Comparison of ENCODE assay signal across 12 cellular contexts in genomic region chr1:95002657-95003432, GRCh38.
DNase-seq lines count a peak whose midpoint lies in the region; ATAC-seq and TF ChIP-seq lines count a peak whose summit lies in the region.
"Had no signal": no experiment of that assay in that cellular context is flagged by ENCODE, and none has a peak within 500 bp of the region (broad histone marks: within the 10 kb centered on the region; RNA-seq: fewer than 3 reads in every experiment).

No MANE protein-coding gene starts in this region.

- H2BK12ac ChIP-seq in H9 (ENCODE audit: insufficient read length, low read depth, low read length), result no peak overlapping the region

- TF ChIP-seq CTCF in adrenal gland (IDR thresholded peaks at IDR 0.05) (no peak), hepatocyte (IDR thresholded peaks at IDR 0.05; ENCODE audit: poor library complexity) (no peak), H9 (conservative IDR thresholded peaks at IDR 0.05) (no peak)

- no peak overlapping the region for H4K5ac ChIP-seq in H9 (ENCODE audit: insufficient read length, low read depth, low read length)

- H3K4me3 ChIP-seq in adrenal gland (no peak overlapping the region), hepatocyte (no peak overlapping the region), skeletal muscle satellite cell (ENCODE audit: low read length) (peak overlapping the region; percentile 38)

- H3K4me2 ChIP-seq in hepatocyte, result peak overlapping the region; percentile 21
- peak overlapping the region; percentile 70 for H3K4me2 ChIP-seq in skeletal muscle satellite cell (ENCODE audit: low read length)
- no peak overlapping the region for H3K4me2 ChIP-seq in H9 (ENCODE audit: insufficient read depth, insufficient read length, low read length)

- no peak overlapping the region for H2AFZ ChIP-seq in hepatocyte
- no peak overlapping the region for H2AFZ ChIP-seq in H9 (ENCODE audit: low read length)

- H3K18ac ChIP-seq in H9 (ENCODE audit: insufficient read length, low read depth, low read length), result no peak overlapping the region

- no peak overlapping the region for H4K91ac ChIP-seq in H9 (ENCODE audit: insufficient read length, low read depth, low read length)

- H3K27me3 ChIP-seq in adrenal gland (no peaks in the 10 kb centered on the region), hepatocyte (no peaks in the 10 kb centered on the region), skeletal muscle satellite cell (ENCODE audit: control insufficient read depth, insufficient read depth, low read length) (no peaks in the 10 kb centered on the region), H9 (ENCODE audit: insufficient read depth, low read length) (no peaks in the 10 kb centered on the region)

- CTCF ChIA-PET in HEK293T (lab: Yijun Ruan, JAX), result interaction anchor here (0.8 to 1.5 kb wide), 2 partner anchors 16 to 148 kb away, joined by 4 to 5 read pairs; no protein-coding TSS in a partner anchor

- H2BK120ac ChIP-seq in H9 (ENCODE audit: low read depth, low read length, poor library complexity, severe bottlenecking), result no peak overlapping the region

- POLR2A ChIA-PET in HEK293T (lab: Yijun Ruan, JAX), result interaction anchor here (0.8 to 0.9 kb wide), 2 partner anchors 56 to 99 kb away, joined by 3 read pairs; no protein-coding TSS in a partner anchor

- intact Hi-C loops in adrenal gland (cut with DNase I), result no loop called here

- no peak overlapping the region for H2BK5ac ChIP-seq in H9 (ENCODE audit: insufficient read length, low read length)

- no peak overlapping the region for H3K14ac ChIP-seq in H9 (ENCODE audit: insufficient read depth, low read length)

- H3T11ph ChIP-seq in H9 (ENCODE audit: low read length), result no peak overlapping the region

- 15 to 23% (median 22%) methylated on average over 6 of the region's 6 CpGs for WGBS in adrenal gland, 4 donors
- 24% methylated on average over 6 of the region's 6 CpGs for whole genome bisulfite sequencing in hepatocyte (ENCODE audit: low lambda C conversion rate, missing lambda C conversion rate)
- no CpG with 5 or more reads among the region's 6 CpGs for WGBS in H9 (ENCODE audit: extremely low coverage, insufficient read length, low lambda C conversion rate)

- H3K4ac ChIP-seq in H9 (ENCODE audit: low read depth, low read length), result no peak overlapping the region

- no peak overlapping the region for H2BK15ac ChIP-seq in H9 (ENCODE audit: low read depth, low read length)

- no peaks in the 10 kb centered on the region for H3K9me2 ChIP-seq in hepatocyte (replicated peaks; ENCODE audit: insufficient read depth)

- TF ChIP-seq POLR2A in adrenal gland (IDR thresholded peaks at IDR 0.05), result peak in 1 of 2 donors; percentile 22

- no peak overlapping the region for H2AK5ac ChIP-seq in H9 (ENCODE audit: insufficient read length, low read length)

- H3K36me3 Mint-ChIP-seq in H9 (ENCODE audit: insufficient read depth in 1 of 3, low read depth in 3 of 3), result no peaks in the 10 kb centered on the region

- H2BK20ac ChIP-seq in H9 (ENCODE audit: low read depth, low read length, poor library complexity, severe bottlenecking), result no peak overlapping the region

- no peak overlapping the region for H4K8ac ChIP-seq in H9 (replicated peaks; ENCODE audit: insufficient read length, low read depth, low read length)

- peaks cover 12 to 23% of the 10 kb centered on the region in 2 experiments for H3K4me1 Mint-ChIP-seq in H9
- H3K4me1 Mint-ChIP-seq: immature natural killer cell had no signal

- no peak overlapping the region for H3K27ac Mint-ChIP-seq in H9
- H3K27ac Mint-ChIP-seq: activated CD8-positive, alpha-beta T cell treated with anti-CD3 and anti-CD28 coated beads for 36 hours; immature natural killer cell had no signal

- H3K36me3 ChIP-seq in adrenal gland (replicated peaks in 1 of 2), result no peaks in the 10 kb centered on the region
- H3K36me3 ChIP-seq in hepatocyte (replicated peaks; ENCODE audit: insufficient read depth, low read depth), result no peaks in the 10 kb centered on the region
- no peaks in the 10 kb centered on the region for H3K36me3 ChIP-seq in skeletal muscle satellite cell (ENCODE audit: insufficient read depth, low read length)

- H3K23me2 ChIP-seq in H9 (ENCODE audit: insufficient read length, low read depth, low read length, poor library complexity, severe bottlenecking), result no peaks in the 10 kb centered on the region

- H3K27me3 Mint-ChIP-seq in H9 (ENCODE audit: low read depth), result no peaks in the 10 kb centered on the region
- H3K27me3 Mint-ChIP-seq: activated CD8-positive, alpha-beta T cell treated with anti-CD3 and anti-CD28 coated beads for 36 hours had no signal

- no peaks in the 10 kb centered on the region; a peak in 1 of 5 replicates for H3K9me3 Mint-ChIP-seq in H9
- H3K9me3 Mint-ChIP-seq: activated CD8-positive, alpha-beta T cell treated with anti-CD3 and anti-CD28 coated beads for 36 hours; immature natural killer cell had no signal

- H3K9me3 ChIP-seq in adrenal gland (replicated peaks in 1 of 3) (no peaks in the 10 kb centered on the region), hepatocyte (ENCODE audit: low read depth) (no peaks in the 10 kb centered on the region), skeletal muscle satellite cell (replicated peaks; ENCODE audit: low read length) (no peaks in the 10 kb centered on the region), H9 (ENCODE audit: control insufficient read depth, low read depth, low read length) (no peaks in the 10 kb centered on the region)

- H3K79me1 ChIP-seq in H9 (ENCODE audit: insufficient read depth, low read depth, low read length, poor library complexity, severe bottlenecking), result no peaks in the 10 kb centered on the region

- DNase-seq in HEK293T (ENCODE audit: extremely low spot score), result peak; percentile 52
- peak in 6 of 7 donors; percentile 29 to 64 (median 42) for DNase-seq in adrenal gland
- peak; percentile 49 for DNase-seq in hepatocyte (ENCODE audit: low spot score)
- no peak for DNase-seq in stimulated activated CD4-positive, alpha-beta T cell treated with anti-CD3 and anti-CD28 coated beads, Interleukin-15, amount 100 ng/mL, for 24 hours
- no peak for DNase-seq in H9
- DNase-seq: activated CD8-positive, alpha-beta T cell treated with anti-CD3 and anti-CD28 coated beads for 36 hours; immature natural killer cell; NK-92 treated with Interleukin-12 subunit alpha and Interleukin-12 subunit beta, amount 100 ng/mL, for 24 hours; stimulated activated CD4-positive, alpha-beta T cell treated with anti-CD3 and anti-CD28 coated beads, Interleukin-4, amount 100 ng/mL, for 4 hours had no signal

- H4K20me1 ChIP-seq in hepatocyte (ENCODE audit: insufficient read depth, poor library complexity, severe bottlenecking) (no peaks in the 10 kb centered on the region), H9 (ENCODE audit: control insufficient read depth, insufficient read depth, insufficient read length) (no peaks in the 10 kb centered on the region)

- no peaks in the 10 kb centered on the region for H3K79me2 ChIP-seq in hepatocyte
- H3K79me2 ChIP-seq in H9 (ENCODE audit: insufficient read depth, low read length), result no peaks in the 10 kb centered on the region; the same call in 1 of the 2 replicates

- ATAC-seq in HG02642 (IDR thresholded peaks at IDR 0.05; ENCODE audit: poor library complexity, unreplicated experiment) (no peak), GM19023 (IDR thresholded peaks at IDR 0.05; ENCODE audit: unreplicated experiment) (no peak)
- ATAC-seq: activated CD8-positive, alpha-beta T cell treated with anti-CD3 and anti-CD28 coated beads for 36 hours had no signal

- no peak overlapping the region for H3K4me3 Mint-ChIP-seq in H9
- H3K4me3 Mint-ChIP-seq: activated CD8-positive, alpha-beta T cell treated with anti-CD3 and anti-CD28 coated beads for 36 hours; immature natural killer cell had no signal

- H3K56ac ChIP-seq in H9 (ENCODE audit: insufficient read length, low read depth, low read length), result no peak overlapping the region

- H3K9ac ChIP-seq in skeletal muscle satellite cell (ENCODE audit: low read depth, low read length) (peak overlapping the region; percentile 42), H9 (ENCODE audit: extremely low read depth, insufficient read length, low read length) (no peak overlapping the region)

- peaks cover 8 to 18% of the 10 kb centered on the region in 2 donors for H3K4me1 ChIP-seq in adrenal gland (replicated peaks in 1 of 2)
- H3K4me1 ChIP-seq in hepatocyte (ENCODE audit: insufficient read depth), result peaks cover 20% of the 10 kb centered on the region
- H3K4me1 ChIP-seq in skeletal muscle satellite cell (ENCODE audit: control insufficient read depth, insufficient read depth, low read length), result peaks cover 20% of the 10 kb centered on the region
- H3K4me1 ChIP-seq in H9 (ENCODE audit: insufficient read depth, low read length), result no peaks in the 10 kb centered on the region

- H3K23ac ChIP-seq in H9 (ENCODE audit: insufficient read length, low read depth, low read length), result no peak overlapping the region

- peak overlapping the region; percentile 17 to 82 (median 59) for H3K27ac ChIP-seq in adrenal gland
- H3K27ac ChIP-seq in hepatocyte, result peak overlapping the region; percentile 8
- H3K27ac ChIP-seq in H9 (ENCODE audit: insufficient read length, low read depth, low read length), result no peak overlapping the region

TF ChIP-seq in HEK293T, 16 proteins besides CTCF, POLR2A, EP300 and RAD21:
- TF ChIP-seq FOXM1 (IDR thresholded peaks at IDR 0.05; ENCODE audit: borderline replicate concordance) (no peak), ELF4 (IDR thresholded peaks at IDR 0.05) (no peak), ARNT (IDR thresholded peaks at IDR 0.05) (no peak), PKNOX1 (IDR thresholded peaks at IDR 0.05) (peak; percentile 83), SP1 (IDR thresholded peaks at IDR 0.05) (no peak), FOXA1 (IDR thresholded peaks at IDR 0.05) (no peak), HDGF (IDR thresholded peaks at IDR 0.05; ENCODE audit: borderline replicate concordance) (no peak)

Comparison
In these comparisons a context has a peak if more than half of its experiments do, and no peak if none do; other contexts are left out.
1. DNase-seq: peak in HEK293T (single experiment), adrenal gland (6 of 7) and hepatocyte (single experiment); none in stimulated activated CD4-positive, alpha-beta T cell treated with anti-CD3 and anti-CD28 coated beads, Interleukin-15, amount 100 ng/mL, for 24 hours (single experiment) and H9 (single experiment).